ENCODE assay signal across 1 cellular context in the genomic region with DNA sequence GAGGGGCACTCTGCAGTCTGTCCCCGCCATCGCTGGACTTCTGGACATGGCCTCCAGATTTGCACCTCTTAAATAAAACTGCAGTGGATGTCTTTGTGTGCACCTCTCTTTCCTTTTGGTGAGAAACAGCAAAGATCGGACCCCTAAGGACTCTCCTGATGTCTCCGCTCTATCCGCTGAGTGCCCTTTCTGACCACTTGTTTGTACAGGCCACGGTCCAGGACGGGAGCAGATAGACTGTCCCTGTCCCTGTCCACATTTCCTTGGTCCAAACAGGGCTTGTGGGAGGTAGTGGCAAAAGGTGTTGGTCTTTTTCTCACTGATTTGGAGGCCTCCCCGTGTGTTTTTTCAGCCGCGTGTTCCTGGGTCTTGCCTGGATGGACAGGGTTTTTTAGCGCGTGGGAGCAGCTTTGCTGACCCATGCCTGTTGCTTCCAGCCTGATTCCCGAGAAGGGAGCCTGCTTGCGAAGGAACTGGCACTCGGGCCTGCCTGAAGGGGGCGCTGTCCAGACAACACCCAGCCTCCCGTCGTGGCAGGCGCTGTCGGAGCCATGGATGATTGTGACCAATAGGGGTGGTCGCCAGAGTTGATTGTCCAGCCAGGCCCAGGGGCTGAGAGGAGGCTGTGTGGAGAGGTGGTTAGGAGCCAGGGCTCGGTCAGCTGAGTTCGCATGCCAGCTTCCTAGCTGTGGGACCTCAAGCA.
TF ChIP-seq lines count a peak whose summit lies in the region.

No MANE protein-coding gene starts in this region.

TF ChIP-seq in GM23338, 12 proteins besides CTCF, POLR2A, EP300 and RAD21 (continued from another document):
- TF ChIP-seq, protein P1, sequence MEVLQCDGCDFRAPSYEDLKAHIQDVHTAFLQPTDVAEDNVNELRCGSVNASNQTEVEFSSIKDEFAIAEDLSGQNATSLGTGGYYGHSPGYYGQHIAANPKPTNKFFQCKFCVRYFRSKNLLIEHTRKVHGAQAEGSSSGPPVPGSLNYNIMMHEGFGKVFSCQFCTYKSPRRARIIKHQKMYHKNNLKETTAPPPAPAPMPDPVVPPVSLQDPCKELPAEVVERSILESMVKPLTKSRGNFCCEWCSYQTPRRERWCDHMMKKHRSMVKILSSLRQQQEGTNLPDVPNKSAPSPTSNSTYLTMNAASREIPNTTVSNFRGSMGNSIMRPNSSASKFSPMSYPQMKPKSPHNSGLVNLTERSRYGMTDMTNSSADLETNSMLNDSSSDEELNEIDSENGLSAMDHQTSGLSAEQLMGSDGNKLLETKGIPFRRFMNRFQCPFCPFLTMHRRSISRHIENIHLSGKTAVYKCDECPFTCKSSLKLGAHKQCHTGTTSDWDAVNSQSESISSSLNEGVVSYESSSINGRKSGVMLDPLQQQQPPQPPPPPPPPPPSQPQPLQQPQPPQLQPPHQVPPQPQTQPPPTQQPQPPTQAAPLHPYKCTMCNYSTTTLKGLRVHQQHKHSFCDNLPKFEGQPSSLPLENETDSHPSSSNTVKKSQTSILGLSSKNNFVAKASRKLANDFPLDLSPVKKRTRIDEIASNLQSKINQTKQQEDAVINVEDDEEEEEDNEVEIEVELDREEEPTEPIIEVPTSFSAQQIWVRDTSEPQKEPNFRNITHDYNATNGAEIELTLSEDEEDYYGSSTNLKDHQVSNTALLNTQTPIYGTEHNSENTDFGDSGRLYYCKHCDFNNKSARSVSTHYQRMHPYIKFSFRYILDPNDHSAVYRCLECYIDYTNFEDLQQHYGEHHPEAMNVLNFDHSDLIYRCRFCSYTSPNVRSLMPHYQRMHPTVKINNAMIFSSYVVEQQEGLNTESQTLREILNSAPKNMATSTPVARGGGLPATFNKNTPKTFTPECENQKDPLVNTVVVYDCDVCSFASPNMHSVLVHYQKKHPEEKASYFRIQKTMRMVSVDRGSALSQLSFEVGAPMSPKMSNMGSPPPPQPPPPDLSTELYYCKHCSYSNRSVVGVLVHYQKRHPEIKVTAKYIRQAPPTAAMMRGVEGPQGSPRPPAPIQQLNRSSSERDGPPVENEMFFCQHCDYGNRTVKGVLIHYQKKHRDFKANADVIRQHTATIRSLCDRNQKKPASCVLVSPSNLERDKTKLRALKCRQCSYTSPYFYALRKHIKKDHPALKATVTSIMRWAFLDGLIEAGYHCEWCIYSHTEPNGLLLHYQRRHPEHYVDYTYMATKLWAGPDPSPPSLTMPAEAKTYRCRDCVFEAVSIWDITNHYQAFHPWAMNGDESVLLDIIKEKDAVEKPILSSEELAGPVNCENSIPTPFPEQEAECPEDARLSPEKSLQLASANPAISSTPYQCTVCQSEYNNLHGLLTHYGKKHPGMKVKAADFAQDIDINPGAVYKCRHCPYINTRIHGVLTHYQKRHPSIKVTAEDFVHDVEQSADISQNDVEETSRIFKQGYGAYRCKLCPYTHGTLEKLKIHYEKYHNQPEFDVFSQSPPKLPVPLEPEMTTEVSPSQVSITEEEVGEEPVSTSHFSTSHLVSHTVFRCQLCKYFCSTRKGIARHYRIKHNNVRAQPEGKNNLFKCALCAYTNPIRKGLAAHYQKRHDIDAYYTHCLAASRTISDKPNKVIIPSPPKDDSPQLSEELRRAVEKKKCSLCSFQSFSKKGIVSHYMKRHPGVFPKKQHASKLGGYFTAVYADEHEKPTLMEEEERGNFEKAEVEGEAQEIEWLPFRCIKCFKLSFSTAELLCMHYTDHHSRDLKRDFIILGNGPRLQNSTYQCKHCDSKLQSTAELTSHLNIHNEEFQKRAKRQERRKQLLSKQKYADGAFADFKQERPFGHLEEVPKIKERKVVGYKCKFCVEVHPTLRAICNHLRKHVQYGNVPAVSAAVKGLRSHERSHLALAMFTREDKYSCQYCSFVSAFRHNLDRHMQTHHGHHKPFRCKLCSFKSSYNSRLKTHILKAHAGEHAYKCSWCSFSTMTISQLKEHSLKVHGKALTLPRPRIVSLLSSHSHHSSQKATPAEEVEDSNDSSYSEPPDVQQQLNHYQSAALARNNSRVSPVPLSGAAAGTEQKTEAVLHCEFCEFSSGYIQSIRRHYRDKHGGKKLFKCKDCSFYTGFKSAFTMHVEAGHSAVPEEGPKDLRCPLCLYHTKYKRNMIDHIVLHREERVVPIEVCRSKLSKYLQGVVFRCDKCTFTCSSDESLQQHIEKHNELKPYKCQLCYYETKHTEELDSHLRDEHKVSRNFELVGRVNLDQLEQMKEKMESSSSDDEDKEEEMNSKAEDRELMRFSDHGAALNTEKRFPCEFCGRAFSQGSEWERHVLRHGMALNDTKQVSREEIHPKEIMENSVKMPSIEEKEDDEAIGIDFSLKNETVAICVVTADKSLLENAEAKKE (CRISPR knock-in tag; IDR thresholded peaks at IDR 0.05), result no peak
